Comparison of ENCODE assay signal across 20 cellular contexts in genomic region chr4:185863946-185864345, GRCh38. TPM values are rescaled to one million over a fixed set of nuclear protein-coding genes. Genes with fewer than 3 reads are reported as not detected.
DNase-seq lines count a peak whose midpoint lies in the region; ATAC-seq, FAIRE-seq and TF ChIP-seq lines count a peak whose summit lies in the region.
"Had no signal": no experiment of that assay in that cellular context is flagged by ENCODE, and none has a peak within 500 bp of the region (broad histone marks: within the 10 kb centered on the region; RNA-seq: fewer than 3 reads in every experiment).

No MANE protein-coding gene starts in this region.

- peaks cover 5% of the 10 kb centered on the region for H3K9me3 Mint-ChIP-seq in mesothelial cell of epicardium

- TF ChIP-seq POLR2A in heart left ventricle (IDR thresholded peaks at IDR 0.05) (no peak), spleen (IDR thresholded peaks at IDR 0.05) (no peak)

- DNase-seq in heart left ventricle (no peak), Right ventricle myocardium inferior (ENCODE audit: missing footprints) (no peak), left ventricle myocardium inferior (no peak), mesothelial cell of epicardium (ENCODE audit: low spot score in 2 of 2, unreplicated experiment in 2 of 2) (no peak), SIG-M5 treated with dmso at 0.1 percent for 504 hours (lab: John Stamatoyannopoulos, UW; ENCODE audit: unreplicated experiment) (no peak), spleen (no peak), NCI-H345 (lab: John Stamatoyannopoulos, UW) (no peak)
- DNase-seq: ACHN; BE2C; C1 segment of cervical spinal cord; CD4-positive, CD25-positive, alpha-beta regulatory T cell; CD8-positive, alpha-beta memory T cell; COR-L47; GM23248; IMR-90 had no signal

- H3K4me3 ChIP-seq in heart left ventricle: no peak overlapping the region
- H3K4me3 ChIP-seq in left ventricle myocardium inferior: no peak overlapping the region
- H3K4me3 ChIP-seq in spleen: no peak overlapping the region
- H3K4me3 ChIP-seq: GM23248, HAP-1 had no signal

- H3K4me1 ChIP-seq in heart left ventricle (peaks cover 0 to 44% (median 6%) of the 10 kb centered on the region in 12 donors), left ventricle myocardium inferior (peaks cover 59% of the 10 kb centered on the region), spleen (peaks cover 0 to 18% (median 4%) of the 10 kb centered on the region in 6 donors)
- H3K4me1 ChIP-seq: HAP-1 had no signal

- H3K27me3 Mint-ChIP-seq in mesothelial cell of epicardium (ENCODE audit: low read depth): no peaks in the 10 kb centered on the region
- H3K27me3 Mint-ChIP-seq: CD4-positive, CD25-positive, alpha-beta regulatory T cell had no signal

- peak; percentile 60 for FAIRE-seq in TTC549 (lab: Jason Lieb, UNC)
- FAIRE-seq: D721Med, GM12891, HTR-8/SVneo had no signal

- peak overlapping the region; percentile 35 for H3K27ac Mint-ChIP-seq in mesothelial cell of epicardium
- H3K27ac Mint-ChIP-seq: CD4-positive, CD25-positive, alpha-beta regulatory T cell; CD8-positive, alpha-beta memory T cell had no signal

- ATAC-seq in heart left ventricle: peak; percentile 45 to 64 (median 60)
- no peak for ATAC-seq in Right ventricle myocardium inferior

- H3K4me3 Mint-ChIP-seq in mesothelial cell of epicardium: no peak overlapping the region
- H3K4me3 Mint-ChIP-seq: CD4-positive, CD25-positive, alpha-beta regulatory T cell; CD8-positive, alpha-beta memory T cell had no signal

- peaks cover 31% of the 10 kb centered on the region for H3K4me1 Mint-ChIP-seq in mesothelial cell of epicardium
- H3K4me1 Mint-ChIP-seq: CD4-positive, CD25-positive, alpha-beta regulatory T cell; CD8-positive, alpha-beta memory T cell had no signal

- no peaks in the 10 kb centered on the region for H3K36me3 Mint-ChIP-seq in mesothelial cell of epicardium
- H3K36me3 Mint-ChIP-seq: CD4-positive, CD25-positive, alpha-beta regulatory T cell; CD8-positive, alpha-beta memory T cell had no signal

- WGBS in heart left ventricle, 4 donors: 23 to 29% (median 25%) methylated on average over 1 of the region's 1 CpG
- WGBS in spleen, 5 donors: 73 to 80% (median 78%) methylated on average over 1 of the region's 1 CpG

- no peaks in the 10 kb centered on the region for H3K9me3 ChIP-seq in heart left ventricle
- H3K9me3 ChIP-seq in left ventricle myocardium inferior (replicated peaks): no peaks in the 10 kb centered on the region
- peaks cover 0 to 3% (median 0%) of the 10 kb centered on the region in 8 donors for H3K9me3 ChIP-seq in spleen
- H3K9me3 ChIP-seq: BE2C, HAP-1 had no signal

- intact Hi-C loops in heart left ventricle (cut with DNase I): loop anchor here in 1 of 10 donors (5.0 kb wide), 1 partner anchor 158 kb away; no protein-coding TSS in a partner anchor
- intact Hi-C loops in Right ventricle myocardium inferior (cut with DNase I): no loop called here
- intact Hi-C loops in left ventricle myocardium inferior (cut with micrococcal nuclease): no loop called here
- intact Hi-C loops in spleen (cut with DNase I; ENCODE audit: low total_unique reads): no loop called here

- H3K36me3 ChIP-seq in heart left ventricle: no peaks in the 10 kb centered on the region
- no peaks in the 10 kb centered on the region for H3K36me3 ChIP-seq in left ventricle myocardium inferior
- H3K36me3 ChIP-seq in spleen: no peaks in the 10 kb centered on the region
- H3K36me3 ChIP-seq: BE2C, HAP-1 had no signal

- H3K27ac ChIP-seq in heart left ventricle (peak overlapping the region in 11 of 12 donors; percentile 41 to 94 (median 79)), left ventricle myocardium inferior (replicated peaks) (peak overlapping the region; percentile 85), spleen (no peak overlapping the region)
- H3K27ac ChIP-seq: GM23248 had no signal

- TF ChIP-seq CTCF in heart left ventricle (IDR thresholded peaks at IDR 0.05) (no peak), left ventricle myocardium inferior (IDR thresholded peaks at IDR 0.05; ENCODE audit: borderline replicate concordance) (no peak), mesothelial cell of epicardium (IDR thresholded peaks at IDR 0.05; ENCODE audit: unreplicated experiment) (no peak), spleen (IDR thresholded peaks at IDR 0.05 in 8 of 11, conservative IDR thresholded peaks at IDR 0.05 in 3 of 11) (no peak)

- H3K27me3 ChIP-seq in heart left ventricle (no peaks in the 10 kb centered on the region), left ventricle myocardium inferior (ENCODE audit: low read depth) (no peaks in the 10 kb centered on the region), spleen (replicated peaks in 1 of 7) (no peaks in the 10 kb centered on the region)
- H3K27me3 ChIP-seq: BE2C had no signal

RNA-seq across cellular contexts. Expression of gene SORBS2, which starts 52.0 kb away (rescaled TPM):
- total RNA-seq in heart left ventricle: 1,000 to 10,000 TPM in 7 of 9 donors, 100 to 1,000 TPM in 2; 966 to 2,158 (median 1,443) TPM
- polyA plus RNA-seq in heart left ventricle: 100 to 1,000 TPM; 254 to 473 TPM
- total RNA-seq in Right ventricle myocardium inferior: 828 TPM
- total RNA-seq in left ventricle myocardium inferior: 1,282 TPM
- total RNA-seq in mesothelial cell of epicardium: 9.2 to 11.0 TPM (median 10.1 TPM) in 3 replicates
- total RNA-seq in spleen: 100 to 1,000 TPM in 3 of 7 donors, 10 to 100 TPM in 4; 69.4 to 128 (median 90.4) TPM
- polyA plus RNA-seq in spleen: 10 to 100 TPM in 2 of 3 donors, 1 to 10 TPM in 1; 5.9 to 22.0 (median 10.8) TPM
- total RNA-seq: CD8-positive, alpha-beta memory T cell had no signal
- polyA plus RNA-seq: CD4-positive, CD25-positive, alpha-beta regulatory T cell; CD8-positive, alpha-beta memory T cell; IMR-90 had no signal

Comparison
In these comparisons a context has a peak if more than half of its experiments do, and no peak if none do; other contexts are left out.
1. H3K27ac ChIP-seq: peak in heart left ventricle (11 of 12) and left ventricle myocardium inferior (single experiment); none in spleen (0 of 8).